ENCODE assay signal across 8 cellular contexts in the genomic region with DNA sequence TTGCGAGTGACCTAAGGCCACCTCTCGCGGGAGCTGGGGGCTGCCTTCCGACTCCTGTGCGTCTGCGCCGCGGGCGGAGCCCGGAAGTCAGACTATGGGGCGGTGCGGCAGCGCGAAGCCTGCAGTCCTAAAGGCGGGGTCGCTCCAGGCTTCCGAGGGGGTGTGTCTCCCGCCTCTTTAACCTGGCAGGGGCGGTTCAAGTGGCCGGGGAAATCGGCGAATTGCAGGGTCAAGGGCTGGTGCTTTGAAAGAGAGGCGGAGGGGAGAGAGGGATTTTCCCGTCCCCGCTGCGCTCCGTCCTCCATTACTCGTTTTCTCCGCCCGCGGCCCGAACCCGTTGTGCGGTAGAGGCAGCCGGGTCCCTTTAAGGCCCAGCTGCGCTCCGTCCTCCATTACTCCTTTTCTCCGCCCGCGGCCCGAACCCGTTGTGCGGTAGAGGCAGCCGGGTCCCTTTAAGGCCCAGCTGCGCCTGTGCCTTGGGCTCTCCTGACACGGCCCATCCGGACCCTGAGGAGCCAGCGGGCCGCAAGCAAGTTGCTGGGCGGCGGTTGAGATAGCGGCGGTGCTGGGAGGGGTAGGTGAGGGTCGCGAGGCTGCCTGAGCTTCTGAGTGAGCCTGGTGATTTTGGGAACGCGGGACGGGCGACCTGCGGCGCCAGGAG. TPM values are rescaled to one million over a fixed set of nuclear protein-coding genes. Genes with fewer than 3 reads are reported as not detected.
DNase-seq lines count a peak whose midpoint lies in the region; ATAC-seq and TF ChIP-seq lines count a peak whose summit lies in the region.
"Not testable (repeated sequence)": the region's sequence is repeated elsewhere in the genome, so short reads cannot be mapped to it uniquely, and the experiment has no call there.

A gene with protein sequence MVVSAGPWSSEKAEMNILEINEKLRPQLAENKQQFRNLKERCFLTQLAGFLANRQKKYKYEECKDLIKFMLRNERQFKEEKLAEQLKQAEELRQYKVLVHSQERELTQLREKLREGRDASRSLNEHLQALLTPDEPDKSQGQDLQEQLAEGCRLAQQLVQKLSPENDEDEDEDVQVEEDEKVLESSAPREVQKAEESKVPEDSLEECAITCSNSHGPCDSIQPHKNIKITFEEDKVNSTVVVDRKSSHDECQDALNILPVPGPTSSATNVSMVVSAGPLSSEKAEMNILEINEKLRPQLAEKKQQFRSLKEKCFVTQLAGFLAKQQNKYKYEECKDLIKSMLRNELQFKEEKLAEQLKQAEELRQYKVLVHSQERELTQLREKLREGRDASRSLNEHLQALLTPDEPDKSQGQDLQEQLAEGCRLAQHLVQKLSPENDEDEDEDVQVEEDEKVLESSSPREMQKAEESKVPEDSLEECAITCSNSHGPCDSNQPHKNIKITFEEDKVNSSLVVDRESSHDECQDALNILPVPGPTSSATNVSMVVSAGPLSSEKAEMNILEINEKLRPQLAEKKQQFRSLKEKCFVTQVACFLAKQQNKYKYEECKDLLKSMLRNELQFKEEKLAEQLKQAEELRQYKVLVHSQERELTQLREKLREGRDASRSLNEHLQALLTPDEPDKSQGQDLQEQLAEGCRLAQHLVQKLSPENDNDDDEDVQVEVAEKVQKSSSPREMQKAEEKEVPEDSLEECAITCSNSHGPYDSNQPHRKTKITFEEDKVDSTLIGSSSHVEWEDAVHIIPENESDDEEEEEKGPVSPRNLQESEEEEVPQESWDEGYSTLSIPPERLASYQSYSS (N-terminal part only) (plus strand): TSS at position 83 of the 661 bp plus-strand sequence. CDS start 21,820 bp downstream, outside the sequence.

- peak within 1 kb of the TSS; percentile 95 to 97 for H3K4me3 Mint-ChIP-seq in CD14-positive monocyte

- H3K27me3 Mint-ChIP-seq in CD14-positive monocyte (ENCODE audit: low read depth in 3 of 3), result peaks cover 5 to 13% (median 7%) of the 10 kb centered on the region in 3 donors

- H3K27ac Mint-ChIP-seq in CD14-positive monocyte, result peak within 1 kb of the TSS; percentile 87 to 98 (median 95)

- ATAC-seq in GM19452 (IDR thresholded peaks at IDR 0.05; ENCODE audit: unreplicated experiment) (peak; percentile 74), HG03558 (IDR thresholded peaks at IDR 0.05; ENCODE audit: extremely low read depth, unreplicated experiment) (peak; percentile 47), right lobe of liver (peak; percentile 81 to 94 (median 92))

- not testable (repeated sequence) for H3K9me3 Mint-ChIP-seq in CD14-positive monocyte

- peak; percentile 60 for DNase-seq in CD14-positive monocyte (ENCODE audit: low spot score)
- peak; percentile 93 for DNase-seq in NCI-H82 (lab: John Stamatoyannopoulos, UW)
- peak; percentile 70 to 73 for DNase-seq in activated CD4-positive, alpha-beta T cell treated with anti-CD3 and anti-CD28 coated beads, Interleukin-2, amount 50 U/mL, for 24 hours (ENCODE audit: low read depth in 1 of 2, low spot score in 1 of 2)
- DNase-seq in dermis blood vessel endothelial cell, result peak; percentile 79
- DNase-seq in right lobe of liver, result peak; percentile 92 to 93 (median 93)
- DNase-seq in stimulated activated CD4-positive, alpha-beta T cell treated with anti-CD3 and anti-CD28 coated beads, Interleukin-2, amount 100 ng/mL, for 4 hours (ENCODE audit: low read depth), result peak; percentile 69

- not testable (repeated sequence) for H3K27me3 ChIP-seq in right lobe of liver

- peak within 1 kb of the TSS; percentile 65 to 81 (median 76) for H3K4me3 ChIP-seq in right lobe of liver

- WGBS in right lobe of liver (ENCODE audit: insufficient coverage, low coverage, low lambda C conversion rate, missing lambda C conversion rate), result 0% methylated on average over 23 of the region's 61 CpGs

- H3K36me3 Mint-ChIP-seq in CD14-positive monocyte, result not testable (repeated sequence)

- H3K27ac ChIP-seq in right lobe of liver, result peak within 1 kb of the TSS; percentile 87 to 98 (median 97)

- intact Hi-C loops in CD14-positive monocyte (cut with micrococcal nuclease); right lobe of liver (cut with DNase I): not testable (repeated sequence)

- TF ChIP-seq CTCF in CD14-positive monocyte (IDR thresholded peaks at IDR 0.05); right lobe of liver (IDR thresholded peaks at IDR 0.05): not testable (repeated sequence)

- H3K36me3 ChIP-seq in right lobe of liver, result not testable (repeated sequence)

- H3K4me1 ChIP-seq in right lobe of liver, result not testable (repeated sequence)

- not testable (repeated sequence) for H3K9me3 ChIP-seq in right lobe of liver

- H3K4me1 Mint-ChIP-seq in CD14-positive monocyte, result peaks cover 28% of the 10 kb centered on the region

- TF ChIP-seq POLR2A in right lobe of liver (IDR thresholded peaks at IDR 0.05), result peak; percentile 70

RNA-seq across cellular contexts. Expression of the gene that starts here (rescaled TPM):
- polyA plus RNA-seq in CD14-positive monocyte, result under 1 TPM; 0.40 to 0.68 TPM
- total RNA-seq in dermis blood vessel endothelial cell (5.6 and 8.1 TPM in 2 replicates), right lobe of liver (10 to 100 TPM in 4 of 6 experiments, 1 to 10 TPM in 2; 5.1 to 18.9 (median 15.3) TPM)

Comparison
In these comparisons a context has a peak if more than half of its experiments do, and no peak if none do; other contexts are left out.
1. Peak in every context shown above with its lines: DNase-seq, ATAC-seq, H3K4me3 ChIP-seq and H3K27ac ChIP-seq.
2. Peak in DNase-seq in CD14-positive monocyte; RNA of the gene not detected or under 1 TPM.